Comparison of ENCODE assay signal across 15 cellular contexts in genomic region chr18:8946046-8946838, GRCh38.
A peak's percentile ranks its signal among the peaks of the same experiment; 100 is the strongest.
DNase-seq lines count a peak whose midpoint lies in the region; ATAC-seq and TF ChIP-seq lines count a peak whose summit lies in the region.
"Had no signal": no experiment of that assay in that cellular context is flagged by ENCODE, and none has a peak within 500 bp of the region (broad histone marks: within the 10 kb centered on the region; RNA-seq: fewer than 3 reads in every experiment).

No MANE protein-coding gene starts in this region.

- H3K9me3 Mint-ChIP-seq in Caco-2 (ENCODE audit: unreplicated experiment) = no peaks in the 10 kb centered on the region

- peaks cover 23% of the 10 kb centered on the region for H3K4me1 Mint-ChIP-seq in Caco-2 (ENCODE audit: low read depth, unreplicated experiment)
- H3K4me1 Mint-ChIP-seq: stimulated activated naive CD8-positive, alpha-beta T cell treated with anti-CD3 and anti-CD28 coated beads, Interleukin-15, amount 100 ng/mL, for 72 hours had no signal

- no peaks in the 10 kb centered on the region for H3K79me2 ChIP-seq in ACC112 (ENCODE audit: control insufficient read depth, insufficient read depth, low read length, unreplicated experiment)

- DNase-seq in HS-5 (ENCODE audit: low read depth) (peak; percentile 88), astrocyte of the cerebellum (ENCODE audit: low read depth) (peak; percentile 95), glomerular visceral epithelial cell (ENCODE audit: extremely low spot score) (peak; percentile 90), NCI-H1694 (lab: John Stamatoyannopoulos, UW) (no peak), HK-2 (ENCODE audit: unreplicated experiment) (no peak), Caco-2 (no peak)
- DNase-seq: AML-193; amygdala; islet precursor cell; stimulated activated CD4-positive, alpha-beta T cell treated with anti-CD3 and anti-CD28 coated beads, Interleukin-2, amount 100 ng/mL, for 48 hours; stimulated activated naive CD8-positive, alpha-beta T cell treated with anti-CD3 and anti-CD28 coated beads, Interleukin-15, amount 100 ng/mL, for 72 hours had no signal

- no peak overlapping the region for H2AFZ ChIP-seq in ACC112 (ENCODE audit: low read length, unreplicated experiment)

- H3K27ac Mint-ChIP-seq in Caco-2 (ENCODE audit: unreplicated experiment) = no peak overlapping the region
- H3K27ac Mint-ChIP-seq: stimulated activated naive CD8-positive, alpha-beta T cell treated with anti-CD3 and anti-CD28 coated beads, Interleukin-15, amount 100 ng/mL, for 72 hours had no signal

- in situ Hi-C loops in astrocyte of the cerebellum (cut with HindIII; ENCODE audit: low sequenced_read_pairs) = no loop called here

- intact Hi-C loops in Caco-2 (cut with micrococcal nuclease; ENCODE audit: unreplicated experiment) = no loop called here

- no peak for ATAC-seq in GM18502 (IDR thresholded peaks at IDR 0.05; ENCODE audit: poor library complexity, unreplicated experiment)
- ATAC-seq: stimulated activated naive CD8-positive, alpha-beta T cell treated with anti-CD3 and anti-CD28 coated beads, Interleukin-15, amount 100 ng/mL, for 72 hours had no signal

- 0 out of 2 replicates have a peak, but pooled peaks cover 2% of the 10 kb centered on the region for H3K9me3 ChIP-seq in Caco-2
- H3K9me3 ChIP-seq: neutrophil had no signal

- peaks cover 5% of the 10 kb centered on the region for H3K36me3 Mint-ChIP-seq in Caco-2 (ENCODE audit: insufficient read depth, unreplicated experiment)

- H3K4me3 Mint-ChIP-seq in Caco-2 (ENCODE audit: unreplicated experiment) = no peak overlapping the region
- H3K4me3 Mint-ChIP-seq: stimulated activated naive CD8-positive, alpha-beta T cell treated with anti-CD3 and anti-CD28 coated beads, Interleukin-15, amount 100 ng/mL, for 72 hours had no signal

- no peak for TF ChIP-seq CTCF in astrocyte of the cerebellum (IDR thresholded peaks at IDR 0.05; ENCODE audit: low read depth, low read length, missing control alignments)
- TF ChIP-seq CTCF in Caco-2 (IDR thresholded peaks at IDR 0.05; ENCODE audit: insufficient read depth in 1 of 2, low read depth in 1 of 2, low read length in 1 of 2, severe bottlenecking in 1 of 2, unreplicated experiment in 1 of 2) = no peak

- no TSS peak for BruUV-seq in Caco-2 (replicated peaks; lab: Mats Ljungman, UMichigan)

- POLR2A ChIA-PET in Caco-2 (lab: Charles Lee) = no interaction called here

- no peaks in the 10 kb centered on the region for H3K27me3 Mint-ChIP-seq in Caco-2 (ENCODE audit: insufficient read depth, unreplicated experiment)

- no peaks in the 10 kb centered on the region for H3K27me3 ChIP-seq in ACC112 (ENCODE audit: insufficient read depth, low read length)
- H3K27me3 ChIP-seq in Caco-2 (replicated peaks; ENCODE audit: control insufficient read depth, insufficient read depth, low read length) = no peaks in the 10 kb centered on the region

- H3K4me1 ChIP-seq in ACC112 (ENCODE audit: control insufficient read depth, insufficient read depth, low read length, unreplicated experiment) (peaks cover 58% of the 10 kb centered on the region), Caco-2 (peaks cover 14% of the 10 kb centered on the region)

- H3K27ac ChIP-seq in ACC112 (ENCODE audit: low read depth, low read length) = peak overlapping the region; percentile 94
- H3K27ac ChIP-seq: KMS-11, neutrophil had no signal

- CTCF ChIA-PET in Caco-2 (lab: Charles Lee) = no interaction called here

- H3K36me3 ChIP-seq in ACC112 (ENCODE audit: insufficient read depth, low read length) (peaks cover 5% of the 10 kb centered on the region; the same call in 1 of the 2 replicates), Caco-2 (ENCODE audit: control insufficient read depth, insufficient read depth, low read length) (no peaks in the 10 kb centered on the region)
- H3K36me3 ChIP-seq: neutrophil had no signal

- H3K4me3 ChIP-seq in ACC112 (ENCODE audit: low read depth, low read length) (peak overlapping the region; percentile 34; the same call in 1 of the 2 replicates), astrocyte of the cerebellum (ENCODE audit: low read depth, low read length) (no peak overlapping the region), Caco-2 (ENCODE audit: low read depth, low read length) (no peak overlapping the region)

Comparison
In these comparisons a context has a peak if more than half of its experiments do, and no peak if none do; other contexts are left out.
1. DNase-seq: peak in HS-5 (single experiment), astrocyte of the cerebellum (single experiment) and glomerular visceral epithelial cell (single experiment); none in NCI-H1694 (single experiment), HK-2 (single experiment) and Caco-2 (0 of 2).